In the genomic region with DNA sequence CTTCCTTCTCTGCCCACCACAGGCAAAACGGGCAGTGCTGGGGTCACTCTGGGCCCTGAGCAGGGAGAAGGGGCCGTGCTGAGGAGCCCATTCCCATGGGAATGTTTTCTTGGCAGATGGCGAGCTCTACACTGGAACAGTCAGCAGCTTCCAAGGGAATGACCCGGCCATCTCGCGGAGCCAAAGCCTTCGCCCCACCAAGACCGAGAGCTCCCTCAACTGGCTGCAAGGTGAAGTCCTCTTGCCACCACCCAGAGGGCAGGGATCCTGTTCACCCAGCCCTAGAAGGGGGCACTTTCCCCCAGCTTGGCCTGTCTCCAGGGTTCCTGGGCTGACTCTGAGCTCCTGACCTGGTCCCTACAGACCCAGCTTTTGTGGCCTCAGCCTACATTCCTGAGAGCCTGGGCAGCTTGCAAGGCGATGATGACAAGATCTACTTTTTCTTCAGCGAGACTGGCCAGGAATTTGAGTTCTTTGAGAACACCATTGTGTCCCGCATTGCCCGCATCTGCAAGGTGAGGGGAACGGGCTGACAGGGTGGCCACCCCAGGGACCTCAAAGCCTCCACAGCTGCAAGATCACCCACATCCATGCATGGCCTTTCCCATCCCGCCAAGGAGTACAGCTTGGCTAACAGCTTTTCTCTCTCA, we compare ENCODE assay signal across 1 cellular context.
TF ChIP-seq lines count a peak whose summit lies in the region.

No MANE protein-coding gene starts in this region.

TF ChIP-seq in HEK293, 187 proteins besides CTCF, POLR2A, EP300 and RAD21 (continues in another document):
- TF ChIP-seq ZFP37 (tag by site-specific recombination; IDR thresholded peaks at IDR 0.05) (no peak), ZSCAN30 (tag by site-specific recombination; IDR thresholded peaks at IDR 0.05) (no peak), ZNF10 (tag by site-specific recombination; IDR thresholded peaks at IDR 0.05) (no peak), IKZF3 (tag by site-specific recombination; IDR thresholded peaks at IDR 0.05) (peak; percentile 72), ZNF660 (tag by site-specific recombination; IDR thresholded peaks at IDR 0.05) (0 out of 2 replicates have a peak, but pooled peaks have one; percentile 27), SP7 (tag by site-specific recombination; IDR thresholded peaks at IDR 0.05) (0 out of 2 replicates have a peak, but pooled peaks have one; percentile 12), ZNF16 (tag by site-specific recombination; IDR thresholded peaks at IDR 0.05; ENCODE audit: low read depth) (no peak), ZNF692 (tag by site-specific recombination; IDR thresholded peaks at IDR 0.05) (no peak), ZNF155 (tag by site-specific recombination; IDR thresholded peaks at IDR 0.05) (no peak), ZNF24 (tag by site-specific recombination; IDR thresholded peaks at IDR 0.05) (no peak), ZNF221 (tag by site-specific recombination; IDR thresholded peaks at IDR 0.05; ENCODE audit: borderline replicate concordance) (no peak), HIC1 (tag by site-specific recombination; IDR thresholded peaks at IDR 0.05) (0 out of 2 replicates have a peak, but pooled peaks have one; percentile 27), ZNF510 (tag by site-specific recombination; IDR thresholded peaks at IDR 0.05; ENCODE audit: insufficient replicate concordance) (no peak), ZBTB48 (tag by site-specific recombination; IDR thresholded peaks at IDR 0.05) (peak; percentile 71), ZNF791 (tag by site-specific recombination; IDR thresholded peaks at IDR 0.05) (no peak), BCL11A (tag by site-specific recombination; IDR thresholded peaks at IDR 0.05; ENCODE audit: low read depth) (no peak), ZNF776 (tag by site-specific recombination; IDR thresholded peaks at IDR 0.05; ENCODE audit: borderline replicate concordance) (no peak), ZNF324 (tag by site-specific recombination; IDR thresholded peaks at IDR 0.05) (no peak), PRDM10 (tag by site-specific recombination; IDR thresholded peaks at IDR 0.05) (no peak), ZNF473 (tag by site-specific recombination; IDR thresholded peaks at IDR 0.05) (no peak), ZBTB17 (tag by site-specific recombination; IDR thresholded peaks at IDR 0.05) (0 out of 2 replicates have a peak, but pooled peaks have one; percentile 15), ZNF169 (tag by site-specific recombination; IDR thresholded peaks at IDR 0.05) (no peak), ZNF214 (tag by site-specific recombination; IDR thresholded peaks at IDR 0.05; ENCODE audit: borderline replicate concordance) (no peak), ZNF394 (tag by site-specific recombination; IDR thresholded peaks at IDR 0.05; ENCODE audit: borderline replicate concordance) (no peak), ZNF311 (tag by site-specific recombination; IDR thresholded peaks at IDR 0.05; ENCODE audit: borderline replicate concordance) (no peak), HOXD13 (CRISPR knock-in tag; IDR thresholded peaks at IDR 0.05; ENCODE audit: borderline replicate concordance) (no peak), ZNF843 (tag by site-specific recombination; IDR thresholded peaks at IDR 0.05) (no peak), OVOL3 (tag by site-specific recombination; IDR thresholded peaks at IDR 0.05) (no peak), KLF17 (tag by site-specific recombination; IDR thresholded peaks at IDR 0.05) (no peak), ZNF521 (tag by site-specific recombination; IDR thresholded peaks at IDR 0.05) (no peak)
- TF ChIP-seq, protein P1, sequence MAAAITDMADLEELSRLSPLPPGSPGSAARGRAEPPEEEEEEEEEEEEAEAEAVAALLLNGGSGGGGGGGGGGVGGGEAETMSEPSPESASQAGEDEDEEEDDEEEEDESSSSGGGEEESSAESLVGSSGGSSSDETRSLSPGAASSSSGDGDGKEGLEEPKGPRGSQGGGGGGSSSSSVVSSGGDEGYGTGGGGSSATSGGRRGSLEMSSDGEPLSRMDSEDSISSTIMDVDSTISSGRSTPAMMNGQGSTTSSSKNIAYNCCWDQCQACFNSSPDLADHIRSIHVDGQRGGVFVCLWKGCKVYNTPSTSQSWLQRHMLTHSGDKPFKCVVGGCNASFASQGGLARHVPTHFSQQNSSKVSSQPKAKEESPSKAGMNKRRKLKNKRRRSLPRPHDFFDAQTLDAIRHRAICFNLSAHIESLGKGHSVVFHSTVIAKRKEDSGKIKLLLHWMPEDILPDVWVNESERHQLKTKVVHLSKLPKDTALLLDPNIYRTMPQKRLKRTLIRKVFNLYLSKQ (tag by site-specific recombination; IDR thresholded peaks at IDR 0.05; ENCODE audit: borderline replicate concordance), result no peak
- TF ChIP-seq, protein P2, sequence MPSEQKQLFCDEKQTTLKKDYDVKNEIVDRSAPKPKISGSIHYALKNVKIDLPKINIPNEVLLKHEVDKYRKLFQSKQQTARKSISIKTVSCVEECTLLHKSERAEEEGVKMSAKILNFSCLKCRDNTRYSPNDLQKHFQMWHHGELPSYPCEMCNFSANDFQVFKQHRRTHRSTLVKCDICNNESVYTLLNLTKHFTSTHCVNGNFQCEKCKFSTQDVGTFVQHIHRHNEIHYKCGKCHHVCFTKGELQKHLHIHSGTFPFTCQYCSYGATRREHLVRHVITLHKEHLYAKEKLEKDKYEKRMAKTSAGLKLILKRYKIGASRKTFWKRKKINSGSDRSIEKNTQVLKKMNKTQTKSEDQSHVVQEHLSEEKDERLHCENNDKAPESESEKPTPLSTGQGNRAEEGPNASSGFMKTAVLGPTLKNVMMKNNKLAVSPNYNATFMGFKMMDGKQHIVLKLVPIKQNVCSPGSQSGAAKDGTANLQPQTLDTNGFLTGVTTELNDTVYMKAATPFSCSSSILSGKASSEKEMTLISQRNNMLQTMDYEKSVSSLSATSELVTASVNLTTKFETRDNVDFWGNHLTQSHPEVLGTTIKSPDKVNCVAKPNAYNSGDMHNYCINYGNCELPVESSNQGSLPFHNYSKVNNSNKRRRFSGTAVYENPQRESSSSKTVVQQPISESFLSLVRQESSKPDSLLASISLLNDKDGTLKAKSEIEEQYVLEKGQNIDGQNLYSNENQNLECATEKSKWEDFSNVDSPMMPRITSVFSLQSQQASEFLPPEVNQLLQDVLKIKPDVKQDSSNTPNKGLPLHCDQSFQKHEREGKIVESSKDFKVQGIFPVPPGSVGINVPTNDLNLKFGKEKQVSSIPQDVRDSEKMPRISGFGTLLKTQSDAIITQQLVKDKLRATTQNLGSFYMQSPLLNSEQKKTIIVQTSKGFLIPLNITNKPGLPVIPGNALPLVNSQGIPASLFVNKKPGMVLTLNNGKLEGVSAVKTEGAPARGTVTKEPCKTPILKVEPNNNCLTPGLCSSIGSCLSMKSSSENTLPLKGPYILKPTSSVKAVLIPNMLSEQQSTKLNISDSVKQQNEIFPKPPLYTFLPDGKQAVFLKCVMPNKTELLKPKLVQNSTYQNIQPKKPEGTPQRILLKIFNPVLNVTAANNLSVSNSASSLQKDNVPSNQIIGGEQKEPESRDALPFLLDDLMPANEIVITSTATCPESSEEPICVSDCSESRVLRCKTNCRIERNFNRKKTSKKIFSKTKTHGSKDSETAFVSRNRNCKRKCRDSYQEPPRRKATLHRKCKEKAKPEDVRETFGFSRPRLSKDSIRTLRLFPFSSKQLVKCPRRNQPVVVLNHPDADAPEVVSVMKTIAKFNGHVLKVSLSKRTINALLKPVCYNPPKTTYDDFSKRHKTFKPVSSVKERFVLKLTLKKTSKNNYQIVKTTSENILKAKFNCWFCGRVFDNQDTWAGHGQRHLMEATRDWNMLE (tag by site-specific recombination; conservative IDR thresholded peaks at IDR 0.05; ENCODE audit: low read depth), result no peak
- TF ChIP-seq, protein P3, sequence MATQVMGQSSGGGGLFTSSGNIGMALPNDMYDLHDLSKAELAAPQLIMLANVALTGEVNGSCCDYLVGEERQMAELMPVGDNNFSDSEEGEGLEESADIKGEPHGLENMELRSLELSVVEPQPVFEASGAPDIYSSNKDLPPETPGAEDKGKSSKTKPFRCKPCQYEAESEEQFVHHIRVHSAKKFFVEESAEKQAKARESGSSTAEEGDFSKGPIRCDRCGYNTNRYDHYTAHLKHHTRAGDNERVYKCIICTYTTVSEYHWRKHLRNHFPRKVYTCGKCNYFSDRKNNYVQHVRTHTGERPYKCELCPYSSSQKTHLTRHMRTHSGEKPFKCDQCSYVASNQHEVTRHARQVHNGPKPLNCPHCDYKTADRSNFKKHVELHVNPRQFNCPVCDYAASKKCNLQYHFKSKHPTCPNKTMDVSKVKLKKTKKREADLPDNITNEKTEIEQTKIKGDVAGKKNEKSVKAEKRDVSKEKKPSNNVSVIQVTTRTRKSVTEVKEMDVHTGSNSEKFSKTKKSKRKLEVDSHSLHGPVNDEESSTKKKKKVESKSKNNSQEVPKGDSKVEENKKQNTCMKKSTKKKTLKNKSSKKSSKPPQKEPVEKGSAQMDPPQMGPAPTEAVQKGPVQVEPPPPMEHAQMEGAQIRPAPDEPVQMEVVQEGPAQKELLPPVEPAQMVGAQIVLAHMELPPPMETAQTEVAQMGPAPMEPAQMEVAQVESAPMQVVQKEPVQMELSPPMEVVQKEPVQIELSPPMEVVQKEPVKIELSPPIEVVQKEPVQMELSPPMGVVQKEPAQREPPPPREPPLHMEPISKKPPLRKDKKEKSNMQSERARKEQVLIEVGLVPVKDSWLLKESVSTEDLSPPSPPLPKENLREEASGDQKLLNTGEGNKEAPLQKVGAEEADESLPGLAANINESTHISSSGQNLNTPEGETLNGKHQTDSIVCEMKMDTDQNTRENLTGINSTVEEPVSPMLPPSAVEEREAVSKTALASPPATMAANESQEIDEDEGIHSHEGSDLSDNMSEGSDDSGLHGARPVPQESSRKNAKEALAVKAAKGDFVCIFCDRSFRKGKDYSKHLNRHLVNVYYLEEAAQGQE (tag by site-specific recombination; IDR thresholded peaks at IDR 0.05), result no peak
- TF ChIP-seq, protein P4, sequence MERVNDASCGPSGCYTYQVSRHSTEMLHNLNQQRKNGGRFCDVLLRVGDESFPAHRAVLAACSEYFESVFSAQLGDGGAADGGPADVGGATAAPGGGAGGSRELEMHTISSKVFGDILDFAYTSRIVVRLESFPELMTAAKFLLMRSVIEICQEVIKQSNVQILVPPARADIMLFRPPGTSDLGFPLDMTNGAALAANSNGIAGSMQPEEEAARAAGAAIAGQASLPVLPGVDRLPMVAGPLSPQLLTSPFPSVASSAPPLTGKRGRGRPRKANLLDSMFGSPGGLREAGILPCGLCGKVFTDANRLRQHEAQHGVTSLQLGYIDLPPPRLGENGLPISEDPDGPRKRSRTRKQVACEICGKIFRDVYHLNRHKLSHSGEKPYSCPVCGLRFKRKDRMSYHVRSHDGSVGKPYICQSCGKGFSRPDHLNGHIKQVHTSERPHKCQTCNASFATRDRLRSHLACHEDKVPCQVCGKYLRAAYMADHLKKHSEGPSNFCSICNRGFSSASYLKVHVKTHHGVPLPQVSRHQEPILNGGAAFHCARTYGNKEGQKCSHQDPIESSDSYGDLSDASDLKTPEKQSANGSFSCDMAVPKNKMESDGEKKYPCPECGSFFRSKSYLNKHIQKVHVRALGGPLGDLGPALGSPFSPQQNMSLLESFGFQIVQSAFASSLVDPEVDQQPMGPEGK (tag by site-specific recombination; IDR thresholded peaks at IDR 0.05), result peak; percentile 38; the same call in 1 of the 2 replicates
